In genomic region chr7:67738-68395, GRCh38 we compare ENCODE assay signal across 18 cellular contexts.
DNase-seq lines count a peak whose midpoint lies in the region; ATAC-seq and TF ChIP-seq lines count a peak whose summit lies in the region.
"Had no signal": no experiment of that assay in that cellular context is flagged by ENCODE, and none has a peak within 500 bp of the region (broad histone marks: within the 10 kb centered on the region; RNA-seq: fewer than 3 reads in every experiment).

No MANE protein-coding gene starts in this region.

- no peaks in the 10 kb centered on the region for H3K79me2 ChIP-seq in PC-3 (ENCODE audit: low read length)

- peaks cover 20% of the 10 kb centered on the region for H3K4me1 ChIP-seq in PC-3 (ENCODE audit: insufficient read depth, low read length)
- no peaks in the 10 kb centered on the region for H3K4me1 ChIP-seq in foreskin keratinocyte
- H3K4me1 ChIP-seq in vagina = no peaks in the 10 kb centered on the region
- H3K4me1 ChIP-seq: HAP-1 had no signal

- H3K9ac ChIP-seq in PC-3 (ENCODE audit: low read length) = no peak overlapping the region

- POLR2A ChIA-PET in PC-3 (lab: Charles Lee; ENCODE audit: unreplicated experiment) = no interaction called here

- DNase-seq in H7 = peak; percentile 61
- peak; percentile 72 for DNase-seq in PC-3
- peak; percentile 7 to 93 for DNase-seq in foreskin keratinocyte
- DNase-seq in renal cortical epithelial cell (ENCODE audit: low read depth) = peak; percentile 74
- no peak for DNase-seq in AG08395 (ENCODE audit: low spot score)
- no peak for DNase-seq in vagina (ENCODE audit: extremely low spot score in 2 of 2)
- no peak for DNase-seq in HuH-7 (ENCODE audit: low spot score)
- DNase-seq in activated CD4-positive, alpha-beta T cell treated with anti-CD3 and anti-CD28 coated beads, Interleukin-2, amount 50 U/mL, for 4 hours = no peak
- DNase-seq: activated CD4-positive, alpha-beta memory T cell treated with anti-CD3 and anti-CD28 coated beads for 36 hours; CD4-positive, alpha-beta memory T cell; GDM1; heart right ventricle; NCI-H1092 treated with DMSO at 0.1 percent for 48 hours; NCI-H510A; T-helper 2 cell had no signal

- H4K20me1 ChIP-seq in PC-3 (ENCODE audit: low read length) = no peaks in the 10 kb centered on the region

- peak overlapping the region; percentile 48 for H3K4me2 ChIP-seq in PC-3 (ENCODE audit: low read length)

- TF ChIP-seq POLR2A in vagina (IDR thresholded peaks at IDR 0.05) = no peak

- no TSS peak for BruUV-seq in PC-3 (replicated peaks; lab: Mats Ljungman, UMichigan)

- H3K4me3 ChIP-seq in H7 (ENCODE audit: insufficient read depth, low read depth, low read length) (no peak overlapping the region), PC-3 (ENCODE audit: low read length) (no peak overlapping the region), vagina (no peak overlapping the region)
- H3K4me3 ChIP-seq: cardiac muscle cell, HAP-1, heart right ventricle, thoracic aorta had no signal

- TF ChIP-seq CTCF in PC-3 (conservative IDR thresholded peaks at IDR 0.05; ENCODE audit: low read depth, low read length) (peak; percentile 47; the same call in 1 of the 2 replicates), foreskin keratinocyte (conservative IDR thresholded peaks at IDR 0.05) (no peak), vagina (IDR thresholded peaks at IDR 0.05) (no peak)

- no peaks in the 10 kb centered on the region for H3K27me3 ChIP-seq in H7 (ENCODE audit: control insufficient read depth, insufficient read depth, low read length)
- no peaks in the 10 kb centered on the region for H3K27me3 ChIP-seq in PC-3 (ENCODE audit: low read length)
- no peaks in the 10 kb centered on the region for H3K27me3 ChIP-seq in foreskin keratinocyte
- H3K27me3 ChIP-seq in vagina = no peaks in the 10 kb centered on the region
- H3K27me3 ChIP-seq: cardiac muscle cell had no signal

- CTCF ChIA-PET in PC-3 (lab: Charles Lee) = no interaction called here

- H3K9me2 ChIP-seq in PC-3 (replicated peaks; ENCODE audit: low read length) = no peaks in the 10 kb centered on the region

- no peak for ATAC-seq in PC-3
- peak; percentile 9 for ATAC-seq in foreskin keratinocyte
- ATAC-seq: heart right ventricle had no signal

- H3F3A ChIP-seq in PC-3 (ENCODE audit: low read length, unreplicated experiment) = no peaks in the 10 kb centered on the region

- H3K27ac ChIP-seq in PC-3 (ENCODE audit: low read length) = peak overlapping the region; percentile 69
- H3K27ac ChIP-seq in foreskin keratinocyte = no peak overlapping the region
- H3K27ac ChIP-seq in vagina = no peak overlapping the region
- H3K27ac ChIP-seq: cardiac muscle cell, heart right ventricle, thoracic aorta had no signal

- H2AFZ ChIP-seq in PC-3 (ENCODE audit: low read length) = no peak overlapping the region

- intact Hi-C loops in PC-3 (cut with micrococcal nuclease) (no loop called here), vagina (cut with DNase I) (no loop called here)

- H3K36me3 ChIP-seq in H7 (replicated peaks; ENCODE audit: control insufficient read depth, insufficient read depth, low read length) (no peaks in the 10 kb centered on the region), PC-3 (ENCODE audit: low read depth, low read length) (no peaks in the 10 kb centered on the region), vagina (no peaks in the 10 kb centered on the region)
- H3K36me3 ChIP-seq: cardiac muscle cell, HAP-1, heart right ventricle, thoracic aorta had no signal

- no peaks in the 10 kb centered on the region for H3K9me3 ChIP-seq in PC-3 (ENCODE audit: low read length)
- H3K9me3 ChIP-seq in vagina = no peaks in the 10 kb centered on the region
- H3K9me3 ChIP-seq: HAP-1, heart right ventricle, thoracic aorta had no signal

Comparison
In these comparisons a context has a peak if more than half of its experiments do, and no peak if none do; other contexts are left out.
1. DNase-seq: peak in H7 (single experiment), PC-3 (single experiment), foreskin keratinocyte (2 of 2) and renal cortical epithelial cell (single experiment); none in AG08395 (single experiment), vagina (0 of 2), HuH-7 (single experiment) and activated CD4-positive, alpha-beta T cell treated with anti-CD3 and anti-CD28 coated beads, Interleukin-2, amount 50 U/mL, for 4 hours (0 of 2).